10 cellular contexts compared by ENCODE assay signal in the genomic region with DNA sequence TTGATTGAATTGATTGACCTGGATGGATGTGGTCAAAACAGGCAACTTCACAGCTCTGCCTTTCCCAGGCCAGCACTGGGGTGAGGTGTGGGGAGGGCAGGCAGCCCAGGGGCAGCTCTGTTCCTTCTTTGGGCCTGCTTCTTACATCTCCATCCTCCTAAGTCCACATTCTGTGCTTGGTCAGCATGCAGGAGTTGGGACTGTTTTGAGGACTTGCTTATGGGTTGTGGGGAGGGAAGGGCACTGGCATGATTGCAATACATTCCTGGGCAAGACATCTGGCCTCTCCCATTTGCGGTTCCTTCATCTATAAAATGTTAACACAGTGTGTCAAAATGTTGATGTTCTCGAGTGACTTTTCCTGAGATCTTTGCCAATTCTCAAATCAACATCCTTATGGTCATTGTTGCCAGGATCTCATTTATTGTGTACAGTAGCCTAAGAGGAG.
DNase-seq lines count a peak whose midpoint lies in the region; ATAC-seq, FAIRE-seq and TF ChIP-seq lines count a peak whose summit lies in the region.
"Had no signal": no experiment of that assay in that cellular context is flagged by ENCODE, and none has a peak within 500 bp of the region (broad histone marks: within the 10 kb centered on the region; RNA-seq: fewer than 3 reads in every experiment).

No MANE protein-coding gene starts in this region.

- H3K4me1 ChIP-seq in GM12878 (ENCODE audit: control insufficient read depth, insufficient read depth, low read length), result peaks cover 71% of the 10 kb centered on the region

- DNase-seq in AG08395 (ENCODE audit: low spot score) (peak; percentile 4), GM04503 (ENCODE audit: low read depth) (peak; percentile 24), GM12878 (ENCODE audit: low read depth, low spot score) (no peak), naive B cell (no peak), foreskin melanocyte (no peak), DMS114 treated with DMSO at 0.1 percent for 48 hours (lab: John Stamatoyannopoulos, UW; ENCODE audit: unreplicated experiment) (no peak)
- DNase-seq: NCI-H510A, right lobe of liver had no signal

- no peak for TF ChIP-seq RAD21 in GM12878 (IDR thresholded peaks at IDR 0.05; ENCODE audit: insufficient read depth, low read depth, low read length)

- H3K9ac ChIP-seq in GM12878 (ENCODE audit: control insufficient read depth, insufficient read depth, low read length), result no peak overlapping the region

- no peak overlapping the region for H2AFZ ChIP-seq in GM12878 (ENCODE audit: control insufficient read depth, low read depth, low read length)

- peak overlapping the region; percentile 25 for H3K27ac ChIP-seq in GM12878 (ENCODE audit: control insufficient read depth, insufficient read depth)
- H3K27ac ChIP-seq: right lobe of liver had no signal

- no peaks in the 10 kb centered on the region for H3K9me3 ChIP-seq in GM12878 (replicated peaks; ENCODE audit: control insufficient read depth, insufficient read depth, low read length)
- H3K9me3 ChIP-seq: right lobe of liver had no signal

- peaks cover 62% of the 10 kb centered on the region for H3K79me2 ChIP-seq in GM12878 (ENCODE audit: control insufficient read depth, insufficient read depth, low read length)

- RAD21 ChIA-PET in GM12878 (lab: Charles Lee; ENCODE audit: unreplicated experiment), result interaction anchor here (1.5 to 3.9 kb wide), 4 partner anchors 12 to 82 kb away, joined by 5 to 28 read pairs (median 12); no protein-coding TSS in a partner anchor

- H3K36me3 ChIP-seq in GM12878 (ENCODE audit: control insufficient read depth in 2 of 2, insufficient read depth in 2 of 2, low read length in 1 of 2), result peaks cover 0 to 13% of the 10 kb centered on the region in 2 experiments; a peak in 1 of 4 replicates
- H3K36me3 ChIP-seq: right lobe of liver had no signal

- H3K4me3 ChIP-seq in GM12878, result no peak overlapping the region
- H3K4me3 ChIP-seq: right lobe of liver had no signal

- no peaks in the 10 kb centered on the region for H4K20me1 ChIP-seq in GM12878 (ENCODE audit: control insufficient read depth, insufficient read depth)

- no peak for FAIRE-seq in GM12878 (lab: Jason Lieb, UNC)

- no TSS peak for BruUV-seq in GM12878 (replicated peaks; lab: Mats Ljungman, UMichigan)

- no peaks in the 10 kb centered on the region for H3K27me3 Mint-ChIP-seq in naive B cell

- H3K4me2 ChIP-seq in GM12878 (ENCODE audit: control insufficient read depth, insufficient read depth), result no peak overlapping the region

- SMC1A ChIA-PET in GM12878 (lab: Charles Lee; ENCODE audit: uncharacterized antibody, unreplicated experiment), result interaction anchor here (0.7 to 6.0 kb wide), 5 partner anchors 12 to 82 kb away, joined by 3 to 70 read pairs (median 6); no protein-coding TSS in a partner anchor

- peaks cover 17 to 39% of the 10 kb centered on the region in 2 donors for H3K36me3 Mint-ChIP-seq in naive B cell

- no peak for TF ChIP-seq EP300 in GM12878 (IDR thresholded peaks at IDR 0.05; ENCODE audit: borderline replicate concordance in 1 of 2, control insufficient read depth in 1 of 2, low read depth in 2 of 2, low read length in 2 of 2)

- no peaks in the 10 kb centered on the region for H3K9me3 Mint-ChIP-seq in naive B cell

- 94% methylated on average over 2 of the region's 2 CpGs for WGBS in GM12878 (ENCODE audit: insufficient coverage, insufficient replicate concordance, low lambda C conversion rate, missing lambda C conversion rate)

- peak overlapping the region; percentile 97 to 99 (median 98) for H3K27ac Mint-ChIP-seq in naive B cell

- no peak for ATAC-seq in GM12878
- ATAC-seq in naive B cell (ENCODE audit: low read depth in 2 of 2), result no peak
- ATAC-seq in GM18498 (IDR thresholded peaks at IDR 0.05; ENCODE audit: unreplicated experiment), result no peak
- no peak for ATAC-seq in HG03469 (IDR thresholded peaks at IDR 0.05; ENCODE audit: unreplicated experiment)
- ATAC-seq: right lobe of liver had no signal

- no peaks in the 10 kb centered on the region for H3K27me3 ChIP-seq in GM12878 (replicated peaks in 1 of 2; ENCODE audit: control insufficient read depth in 2 of 2, insufficient read depth in 2 of 2, low read length in 1 of 2)
- H3K27me3 ChIP-seq: right lobe of liver had no signal

- H3K4me3 Mint-ChIP-seq in naive B cell, result peak overlapping the region; percentile 39 to 85 (median 75)

- H3K4me1 Mint-ChIP-seq in naive B cell, result peaks cover 63 to 100% (median 94%) of the 10 kb centered on the region in 3 donors

- POLR2A ChIA-PET in GM12878 (lab: Charles Lee), result interaction anchor here (1.1 to 5.6 kb wide), 6 partner anchors 8 to 25 kb away, joined by 4 to 39 read pairs (median 7); no protein-coding TSS in a partner anchor

- TF ChIP-seq POLR2A in GM12878 (IDR thresholded peaks at IDR 0.05; ENCODE audit: low read depth, low read length), result peak; percentile 51; the same call in 1 of the 2 replicates

- TF ChIP-seq CTCF in GM12878 (IDR thresholded peaks at IDR 0.05 in 2 of 3, conservative IDR thresholded peaks at IDR 0.05 in 1 of 3; ENCODE audit: control insufficient read depth in 2 of 3, extremely low read depth in 1 of 3, insufficient read depth in 1 of 3, low read depth in 3 of 3, low read length in 3 of 3), result no peak

- intact Hi-C loops in GM12878 (cut with micrococcal nuclease; ENCODE audit: unreplicated experiment), result no loop called here

- CTCF ChIA-PET in GM12878 (lab: Yijun Ruan, JAX), result interaction anchor here (0.9 to 4.0 kb wide), 2 partner anchors 12 to 124 kb away, joined by 3 to 36 read pairs; a partner anchor contains a TSS

- in situ Hi-C loops in GM12878 (cut with MboI), result no loop called here

TF ChIP-seq in GM12878, 131 proteins besides CTCF, POLR2A, EP300 and RAD21:
- no peak for TF ChIP-seq MEF2A (IDR thresholded peaks at IDR 0.05; ENCODE audit: insufficient read depth, low read depth, low read length)
TF ChIP-seq in GM12878: peak in this region for 0.

Comparison
In these comparisons a context has a peak if more than half of its experiments do, and no peak if none do; other contexts are left out.
1. DNase-seq: peak in AG08395 (single experiment) and GM04503 (single experiment); none in GM12878 (single experiment), naive B cell (single experiment), foreskin melanocyte (single experiment) and DMS114 treated with DMSO at 0.1 percent for 48 hours (single experiment).